In the genomic region with DNA sequence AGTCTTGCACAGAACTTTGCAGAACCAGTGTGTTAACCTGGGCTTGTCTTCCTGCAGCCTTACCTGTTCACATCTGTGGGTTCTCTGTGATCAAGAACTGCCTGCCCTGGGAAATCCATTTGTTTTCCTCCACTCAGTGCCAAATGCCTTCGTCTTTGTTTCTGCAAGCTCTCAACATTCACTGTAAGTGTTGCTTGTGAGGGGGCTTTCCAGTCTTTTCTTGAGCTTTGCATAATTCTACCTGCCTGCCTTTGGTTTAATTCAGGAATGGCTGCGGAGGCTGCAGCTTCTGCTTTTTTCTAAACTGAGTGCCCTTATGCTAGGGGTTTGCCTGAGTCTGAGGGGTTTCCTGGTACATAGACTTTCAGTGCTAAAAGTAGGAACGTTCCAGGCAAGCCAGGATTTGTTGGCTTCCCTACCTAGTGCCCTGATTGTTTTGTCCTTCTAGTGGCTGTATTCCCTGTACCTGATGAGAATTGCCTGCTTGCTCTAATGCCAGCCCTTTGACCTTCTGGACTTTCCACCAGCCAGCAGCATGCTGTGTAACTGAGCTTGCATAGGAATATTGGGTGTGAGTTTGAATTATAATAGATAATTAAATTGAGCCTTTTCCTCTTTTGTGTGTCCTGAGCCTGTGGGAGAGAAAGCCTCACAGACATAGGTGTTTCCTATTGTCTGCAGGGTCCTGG, we compare ENCODE assay signal across 22 cellular contexts.
A peak's percentile ranks its signal among the peaks of the same experiment; 100 is the strongest.
DNase-seq lines count a peak whose midpoint lies in the region; ATAC-seq and TF ChIP-seq lines count a peak whose summit lies in the region.
"Had no signal": no experiment of that assay in that cellular context is flagged by ENCODE, and none has a peak within 500 bp of the region (broad histone marks: within the 10 kb centered on the region; RNA-seq: fewer than 3 reads in every experiment).

No MANE protein-coding gene starts in this region.

- peaks cover 5% of the 10 kb centered on the region for H3K4me1 ChIP-seq in NT2/D1 (ENCODE audit: insufficient read depth, insufficient read length)
- peaks cover 0 to 16% (median 0%) of the 10 kb centered on the region in 4 donors for H3K4me1 ChIP-seq in esophagus muscularis mucosa
- no peaks in the 10 kb centered on the region for H3K4me1 ChIP-seq in mucosa of descending colon (ENCODE audit: low read depth)
- H3K4me1 ChIP-seq: A549, SJSA1 had no signal

- H3K36me3 ChIP-seq in NT2/D1 (ENCODE audit: insufficient read depth, insufficient read length, low read length), result no peaks in the 10 kb centered on the region
- H3K36me3 ChIP-seq in esophagus muscularis mucosa, result no peaks in the 10 kb centered on the region
- H3K36me3 ChIP-seq in mucosa of descending colon (ENCODE audit: low read depth), result no peaks in the 10 kb centered on the region
- H3K36me3 ChIP-seq: BLaER1 treated with 17β-estradiol and CSF1 and Interleukin-3, amounts not matched to agents 10 nM and 100 nM; MG63; SJSA1 had no signal

- no peak for TF ChIP-seq CTCF in esophagus muscularis mucosa (IDR thresholded peaks at IDR 0.05)
- TF ChIP-seq CTCF in mucosa of descending colon (IDR thresholded peaks at IDR 0.05), result no peak

- H3K9me3 ChIP-seq in NT2/D1 (ENCODE audit: insufficient read depth, low read length) (no peaks in the 10 kb centered on the region), esophagus muscularis mucosa (no peaks in the 10 kb centered on the region), mucosa of descending colon (no peaks in the 10 kb centered on the region)
- H3K9me3 ChIP-seq: A549, MG63, SJSA1 had no signal

- DNase-seq in left ventricle myocardium superior, result no peak
- DNase-seq in cardiac septum (ENCODE audit: low spot score), result no peak
- peak; percentile 38 for DNase-seq in NT2/D1 (ENCODE audit: low read depth, low spot score)
- peak; percentile 66 for DNase-seq in esophagus muscularis mucosa (ENCODE audit: extremely low spot score)
- peak; percentile 17 for DNase-seq in superior temporal gyrus (ENCODE audit: extremely low spot score)
- DNase-seq in mucosa of descending colon, result no peak
- DNase-seq: AML-193; CD4-positive, alpha-beta memory T cell; COR-L47; DMS53; IMR-90; KG1; MG63; NCI-H2029; NCI-H2227 treated with DMSO at 0.1 percent for 48 hours; NCI-H510A; NCI-H69; PC-3 had no signal

- intact Hi-C loops in left ventricle myocardium superior (cut with micrococcal nuclease) (no loop called here), cardiac septum (cut with DNase I) (no loop called here), esophagus muscularis mucosa (cut with DNase I) (no loop called here), mucosa of descending colon (cut with DNase I, micrococcal nuclease) (no loop called here)

- H3K4me3 ChIP-seq in NT2/D1 (ENCODE audit: insufficient read length, low read depth) (no peak overlapping the region), esophagus muscularis mucosa (no peak overlapping the region), mucosa of descending colon (no peak overlapping the region)
- H3K4me3 ChIP-seq: A549; BLaER1 treated with 17β-estradiol and CSF1 and Interleukin-3, amounts not matched to agents 10 nM and 100 nM; MG63; SJSA1 had no signal

- peak; percentile 34 for ATAC-seq in left ventricle myocardium superior
- no peak for ATAC-seq in mucosa of descending colon
- ATAC-seq in HG03565 (IDR thresholded peaks at IDR 0.05; ENCODE audit: unreplicated experiment), result no peak
- ATAC-seq: A549, PC-3 had no signal

- TF ChIP-seq POLR2A in esophagus muscularis mucosa (IDR thresholded peaks at IDR 0.05; ENCODE audit: low read depth), result no peak

- H3K27me3 ChIP-seq in NT2/D1 (ENCODE audit: insufficient read depth, insufficient read length) (no peaks in the 10 kb centered on the region), esophagus muscularis mucosa (no peaks in the 10 kb centered on the region)
- H3K27me3 ChIP-seq: BLaER1 treated with 17β-estradiol and CSF1 and Interleukin-3, amounts not matched to agents 10 nM and 100 nM had no signal

- no peak overlapping the region for H3K27ac ChIP-seq in esophagus muscularis mucosa (replicated peaks in 1 of 4)
- H3K27ac ChIP-seq: A549; BLaER1 treated with 17β-estradiol and CSF1 and Interleukin-3, amounts not matched to agents 10 nM and 100 nM; SJSA1 had no signal

- H3K9ac ChIP-seq in NT2/D1 (ENCODE audit: insufficient read length, low read depth), result no peak overlapping the region
- H3K9ac ChIP-seq: BLaER1 treated with 17β-estradiol and CSF1 and Interleukin-3, amounts not matched to agents 10 nM and 100 nM had no signal

- TF ChIP-seq EP300 in esophagus muscularis mucosa (IDR thresholded peaks at IDR 0.05), result no peak

- 70% methylated on average over 3 of the region's 3 CpGs for WGBS in esophagus muscularis mucosa

Comparison
In these comparisons a context has a peak if more than half of its experiments do, and no peak if none do; other contexts are left out.
1. DNase-seq: peak in NT2/D1 (single experiment), esophagus muscularis mucosa (single experiment) and superior temporal gyrus (single experiment); none in left ventricle myocardium superior (single experiment), cardiac septum (single experiment) and mucosa of descending colon (0 of 3).